ENCODE assay signal across 1 cellular context in genomic region chr16:73210686-73211085, GRCh38.
TF ChIP-seq lines count a peak whose summit lies in the region.

No MANE protein-coding gene starts in this region.

TF ChIP-seq in SK-N-SH treated with all-trans-retinoic acid at 6 μM for 48 hours, 23 proteins besides CTCF, POLR2A, EP300 and RAD21 (continued from another document):
- no peak for TF ChIP-seq CSRNP3 (CRISPR knock-in tag; IDR thresholded peaks at IDR 0.05)
- no peak for TF ChIP-seq ZC3H10 (CRISPR knock-in tag; IDR thresholded peaks at IDR 0.05)
- TF ChIP-seq ZNF70 (CRISPR knock-in tag; IDR thresholded peaks at IDR 0.05), result no peak
- TF ChIP-seq ZNF565 (CRISPR knock-in tag; conservative IDR thresholded peaks at IDR 0.05; ENCODE audit: low read depth), result no peak
TF ChIP-seq in SK-N-SH treated with all-trans-retinoic acid at 6 μM for 48 hours: peak in this region for 0.
